ENCODE assay signal across 21 cellular contexts in the genomic region with DNA sequence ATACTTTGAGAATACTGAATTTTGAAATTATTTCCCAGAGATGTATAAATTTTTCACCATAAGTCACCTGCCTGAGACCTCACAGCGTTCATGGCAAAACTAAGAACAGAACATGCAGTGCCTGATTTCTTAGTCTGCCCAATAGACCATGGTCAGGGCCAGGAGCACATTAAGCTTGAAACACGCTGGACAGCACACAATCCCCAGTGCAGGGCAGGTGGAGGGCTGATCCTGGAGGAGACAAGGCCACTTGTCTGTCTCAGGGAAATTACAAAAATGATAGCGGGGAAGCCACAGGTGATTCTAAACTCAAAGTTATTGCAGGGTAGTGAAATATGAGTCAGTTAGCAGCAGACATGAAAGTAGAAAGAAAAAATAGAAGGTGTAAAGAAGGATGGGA. TPM values are rescaled to one million over a fixed set of nuclear protein-coding genes. Genes with fewer than 3 reads are reported as not detected.
DNase-seq lines count a peak whose midpoint lies in the region; ATAC-seq, FAIRE-seq and TF ChIP-seq lines count a peak whose summit lies in the region.
"Had no signal": no experiment of that assay in that cellular context is flagged by ENCODE, and none has a peak within 500 bp of the region (broad histone marks: within the 10 kb centered on the region; RNA-seq: fewer than 3 reads in every experiment).

No MANE protein-coding gene starts in this region.

- 71% methylated on average over 3 of the region's 3 CpGs for WGBS in SK-N-SH (ENCODE audit: low lambda C conversion rate)
- 93% methylated on average over 3 of the region's 3 CpGs for WGBS in esophagus muscularis mucosa
- 54 to 72% methylated on average over 3 of the region's 3 CpGs for WGBS in thyroid gland, 2 donors

- intact Hi-C loops in esophagus muscularis mucosa (cut with DNase I) (no loop called here), thyroid gland (cut with DNase I) (no loop called here)

- H2AFZ ChIP-seq in SK-N-SH (ENCODE audit: low read depth), result no peak overlapping the region

- no peak for TF ChIP-seq POLR2A in esophagus muscularis mucosa (IDR thresholded peaks at IDR 0.05; ENCODE audit: low read depth)
- TF ChIP-seq POLR2A in thyroid gland (IDR thresholded peaks at IDR 0.05), result no peak
- TF ChIP-seq POLR2A in GM12892 (IDR thresholded peaks at IDR 0.05; ENCODE audit: low read depth, low read length), result no peak

- no peak for TF ChIP-seq EP300 in SK-N-SH (IDR thresholded peaks at IDR 0.05; ENCODE audit: borderline replicate concordance in 1 of 2, low read depth in 1 of 2, low read length in 1 of 2)
- TF ChIP-seq EP300 in esophagus muscularis mucosa (IDR thresholded peaks at IDR 0.05), result no peak

- POLR2A ChIA-PET in SK-N-SH (lab: Yijun Ruan, JAX), result no interaction called here

- no peak for DNase-seq in SK-N-SH
- peak; percentile 55 for DNase-seq in esophagus muscularis mucosa (ENCODE audit: extremely low spot score)
- DNase-seq in thyroid gland, result peak; percentile 63 to 66
- DNase-seq in GM12892 (ENCODE audit: insufficient read length), result no peak
- DNase-seq: AML-193; Caco-2; Calu3; CD4-positive, alpha-beta T cell; CD8-positive, alpha-beta T cell; DMS79 treated with DMSO at 0.1 percent for 48 hours; GF-D8 had no signal

- no peak overlapping the region for H3K9ac ChIP-seq in SK-N-SH
- H3K9ac ChIP-seq: BLaER1 treated with 17β-estradiol and CSF1 and Interleukin-3, amounts not matched to agents 10 nM and 100 nM had no signal

- CTCF ChIA-PET in SK-N-SH (lab: Yijun Ruan, JAX), result interaction anchor here (1.3 to 2.6 kb wide), 4 partner anchors 10 to 260 kb away, joined by 3 to 12 read pairs (median 10); no protein-coding TSS in a partner anchor

- no peak for TF ChIP-seq RAD21 in SK-N-SH (IDR thresholded peaks at IDR 0.05; ENCODE audit: low read length)

- H3K27me3 ChIP-seq in SK-N-SH (ENCODE audit: insufficient read depth), result no peaks in the 10 kb centered on the region
- no peaks in the 10 kb centered on the region for H3K27me3 ChIP-seq in esophagus muscularis mucosa
- H3K27me3 ChIP-seq in thyroid gland, result no peaks in the 10 kb centered on the region
- H3K27me3 ChIP-seq: BLaER1 treated with 17β-estradiol and CSF1 and Interleukin-3, amounts not matched to agents 10 nM and 100 nM had no signal

- TF ChIP-seq CTCF in SK-N-SH (IDR thresholded peaks at IDR 0.05), result no peak
- no peak for TF ChIP-seq CTCF in esophagus muscularis mucosa (IDR thresholded peaks at IDR 0.05)
- TF ChIP-seq CTCF in thyroid gland (IDR thresholded peaks at IDR 0.05), result no peak

- ATAC-seq in SK-N-SH treated with all-trans-retinoic acid at 6 μM for 48 hours, result no peak
- no peak for ATAC-seq in GM21526 (IDR thresholded peaks at IDR 0.05; ENCODE audit: low FRiP score, unreplicated experiment)
- ATAC-seq: A549; CD8-positive, alpha-beta T cell had no signal

- H3K4me3 ChIP-seq in SK-N-SH (ENCODE audit: low read depth in 2 of 2, low read length in 1 of 2) (no peak overlapping the region), esophagus muscularis mucosa (no peak overlapping the region), thyroid gland (replicated peaks in 1 of 3) (no peak overlapping the region)
- H3K4me3 ChIP-seq: A549; BLaER1 treated with 17β-estradiol and CSF1 and Interleukin-3, amounts not matched to agents 10 nM and 100 nM had no signal

- H4K20me1 ChIP-seq in SK-N-SH (ENCODE audit: insufficient read depth), result no peaks in the 10 kb centered on the region
- H4K20me1 ChIP-seq: BLaER1 treated with 17β-estradiol and CSF1 and Interleukin-3, amounts not matched to agents 10 nM and 100 nM had no signal

- H3K9me3 ChIP-seq in SK-N-SH (no peaks in the 10 kb centered on the region), esophagus muscularis mucosa (no peaks in the 10 kb centered on the region), thyroid gland (no peaks in the 10 kb centered on the region)
- H3K9me3 ChIP-seq: A549, Caco-2 had no signal

- no peaks in the 10 kb centered on the region for H3K9me2 ChIP-seq in SK-N-SH

- no peaks in the 10 kb centered on the region for H3F3A ChIP-seq in SK-N-SH (replicated peaks; ENCODE audit: insufficient read depth)

- no peaks in the 10 kb centered on the region for H3K79me2 ChIP-seq in SK-N-SH (ENCODE audit: insufficient read depth)

- no peaks in the 10 kb centered on the region for H3K4me1 ChIP-seq in SK-N-SH (ENCODE audit: control insufficient read depth in 1 of 2, insufficient read depth in 2 of 2, low read depth in 1 of 2, low read length in 1 of 2)
- no peaks in the 10 kb centered on the region for H3K4me1 ChIP-seq in esophagus muscularis mucosa
- H3K4me1 ChIP-seq in thyroid gland, result no peaks in the 10 kb centered on the region
- H3K4me1 ChIP-seq: A549 had no signal

- H3K36me3 ChIP-seq in SK-N-SH (replicated peaks in 1 of 2; ENCODE audit: control insufficient read depth in 1 of 2, insufficient read depth in 2 of 2, low read length in 1 of 2), result no peaks in the 10 kb centered on the region
- no peaks in the 10 kb centered on the region for H3K36me3 ChIP-seq in esophagus muscularis mucosa
- no peaks in the 10 kb centered on the region for H3K36me3 ChIP-seq in thyroid gland
- H3K36me3 ChIP-seq: BLaER1 treated with 17β-estradiol and CSF1 and Interleukin-3, amounts not matched to agents 10 nM and 100 nM had no signal

- H3K4me2 ChIP-seq in SK-N-SH, result no peak overlapping the region
- H3K4me2 ChIP-seq: A549; BLaER1 treated with 17β-estradiol and CSF1 and Interleukin-3, amounts not matched to agents 10 nM and 100 nM had no signal

- no peak for FAIRE-seq in GM12892 (lab: Jason Lieb, UNC)
- FAIRE-seq: A549, D721Med, G401.6, GM12891, GM18507 had no signal

- H3K27ac ChIP-seq in SK-N-SH (ENCODE audit: low read depth in 2 of 2, low read length in 1 of 2) (no peak overlapping the region), esophagus muscularis mucosa (replicated peaks in 1 of 4) (no peak overlapping the region), thyroid gland (no peak overlapping the region)
- H3K27ac ChIP-seq: 22Rv1; A549; BLaER1 treated with 17β-estradiol and CSF1 and Interleukin-3, amounts not matched to agents 10 nM and 100 nM; C4-2B had no signal

TF ChIP-seq in SK-N-SH, 30 proteins besides CTCF, POLR2A, EP300 and RAD21 (continues in another document):
- TF ChIP-seq, protein P1, sequence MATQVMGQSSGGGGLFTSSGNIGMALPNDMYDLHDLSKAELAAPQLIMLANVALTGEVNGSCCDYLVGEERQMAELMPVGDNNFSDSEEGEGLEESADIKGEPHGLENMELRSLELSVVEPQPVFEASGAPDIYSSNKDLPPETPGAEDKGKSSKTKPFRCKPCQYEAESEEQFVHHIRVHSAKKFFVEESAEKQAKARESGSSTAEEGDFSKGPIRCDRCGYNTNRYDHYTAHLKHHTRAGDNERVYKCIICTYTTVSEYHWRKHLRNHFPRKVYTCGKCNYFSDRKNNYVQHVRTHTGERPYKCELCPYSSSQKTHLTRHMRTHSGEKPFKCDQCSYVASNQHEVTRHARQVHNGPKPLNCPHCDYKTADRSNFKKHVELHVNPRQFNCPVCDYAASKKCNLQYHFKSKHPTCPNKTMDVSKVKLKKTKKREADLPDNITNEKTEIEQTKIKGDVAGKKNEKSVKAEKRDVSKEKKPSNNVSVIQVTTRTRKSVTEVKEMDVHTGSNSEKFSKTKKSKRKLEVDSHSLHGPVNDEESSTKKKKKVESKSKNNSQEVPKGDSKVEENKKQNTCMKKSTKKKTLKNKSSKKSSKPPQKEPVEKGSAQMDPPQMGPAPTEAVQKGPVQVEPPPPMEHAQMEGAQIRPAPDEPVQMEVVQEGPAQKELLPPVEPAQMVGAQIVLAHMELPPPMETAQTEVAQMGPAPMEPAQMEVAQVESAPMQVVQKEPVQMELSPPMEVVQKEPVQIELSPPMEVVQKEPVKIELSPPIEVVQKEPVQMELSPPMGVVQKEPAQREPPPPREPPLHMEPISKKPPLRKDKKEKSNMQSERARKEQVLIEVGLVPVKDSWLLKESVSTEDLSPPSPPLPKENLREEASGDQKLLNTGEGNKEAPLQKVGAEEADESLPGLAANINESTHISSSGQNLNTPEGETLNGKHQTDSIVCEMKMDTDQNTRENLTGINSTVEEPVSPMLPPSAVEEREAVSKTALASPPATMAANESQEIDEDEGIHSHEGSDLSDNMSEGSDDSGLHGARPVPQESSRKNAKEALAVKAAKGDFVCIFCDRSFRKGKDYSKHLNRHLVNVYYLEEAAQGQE (IDR thresholded peaks at IDR 0.05; ENCODE audit: low read depth, low read length), result peak; percentile 78; the same call in 1 of the 2 replicates

TF ChIP-seq in SK-N-SH treated with all-trans-retinoic acid at 6 μM for 48 hours, 23 proteins besides CTCF, POLR2A, EP300 and RAD21 (continues in another document):
- TF ChIP-seq RARB (CRISPR knock-in tag; IDR thresholded peaks at IDR 0.05) (no peak), GLIS3 (CRISPR knock-in tag; IDR thresholded peaks at IDR 0.05) (no peak), ARNTL (CRISPR knock-in tag; IDR thresholded peaks at IDR 0.05; ENCODE audit: borderline replicate concordance, low read depth) (no peak), ZNF565 (CRISPR knock-in tag; conservative IDR thresholded peaks at IDR 0.05; ENCODE audit: low read depth) (no peak), ZFP3 (CRISPR knock-in tag; IDR thresholded peaks at IDR 0.05) (no peak), PPARA (CRISPR knock-in tag; IDR thresholded peaks at IDR 0.05; ENCODE audit: borderline replicate concordance) (no peak)
- TF ChIP-seq, protein P2, sequence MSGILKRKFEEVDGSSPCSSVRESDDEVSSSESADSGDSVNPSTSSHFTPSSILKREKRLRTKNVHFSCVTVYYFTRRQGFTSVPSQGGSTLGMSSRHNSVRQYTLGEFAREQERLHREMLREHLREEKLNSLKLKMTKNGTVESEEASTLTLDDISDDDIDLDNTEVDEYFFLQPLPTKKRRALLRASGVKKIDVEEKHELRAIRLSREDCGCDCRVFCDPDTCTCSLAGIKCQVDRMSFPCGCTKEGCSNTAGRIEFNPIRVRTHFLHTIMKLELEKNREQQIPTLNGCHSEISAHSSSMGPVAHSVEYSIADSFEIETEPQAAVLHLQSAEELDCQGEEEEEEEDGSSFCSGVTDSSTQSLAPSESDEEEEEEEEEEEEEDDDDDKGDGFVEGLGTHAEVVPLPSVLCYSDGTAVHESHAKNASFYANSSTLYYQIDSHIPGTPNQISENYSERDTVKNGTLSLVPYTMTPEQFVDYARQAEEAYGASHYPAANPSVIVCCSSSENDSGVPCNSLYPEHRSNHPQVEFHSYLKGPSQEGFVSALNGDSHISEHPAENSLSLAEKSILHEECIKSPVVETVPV (CRISPR knock-in tag; IDR thresholded peaks at IDR 0.05), result no peak

RNA-seq across cellular contexts. Expression of a gene that starts 18.6 kb away (rescaled TPM):
- 20.3 and 23.9 TPM in 2 replicates for polyA plus RNA-seq in SK-N-SH (2012; rRNA removed)
- polyA plus RNA-seq in SK-N-SH (2012; cell fraction: cytosol; rRNA removed), result 13.5 and 15.1 TPM in 2 replicates
- 57.1 and 64.1 TPM in 2 replicates for polyA plus RNA-seq in SK-N-SH (2012; cell fraction: nucleus; rRNA removed)
- total RNA-seq in esophagus muscularis mucosa, result 10 to 100 TPM in 3 of 4 donors, 1 to 10 TPM in 1; 8.9 to 23.7 (median 13.1) TPM
- total RNA-seq in thyroid gland, result 1 to 10 TPM; 3.4 to 7.8 (median 4.5) TPM
- polyA plus RNA-seq in GM12892 (2012; ENCODE audit: missing spikeins), result 2.4 TPM

RNA-seq across cellular contexts. Expression of a gene that starts 25.9 kb away (rescaled TPM):
- 75.8 and 80.0 TPM in 2 replicates for polyA plus RNA-seq in SK-N-SH (2012; rRNA removed)
- 101 and 149 TPM in 2 replicates for polyA plus RNA-seq in SK-N-SH (2012; cell fraction: cytosol; rRNA removed)
- 50.7 and 56.8 TPM in 2 replicates for polyA plus RNA-seq in SK-N-SH (2012; cell fraction: nucleus; rRNA removed)
- total RNA-seq in esophagus muscularis mucosa (100 to 1,000 TPM; 101 to 128 (median 113) TPM), thyroid gland (100 to 1,000 TPM; 141 to 264 (median 166) TPM)
- 50.9 TPM for polyA plus RNA-seq in GM12892 (2012; ENCODE audit: missing spikeins)

Comparison
In these comparisons a context has a peak if more than half of its experiments do, and no peak if none do; other contexts are left out.
1. DNase-seq: peak in esophagus muscularis mucosa (single experiment) and thyroid gland (2 of 2); none in SK-N-SH (single experiment) and GM12892 (single experiment).